In genomic region chr18:66316708-66317107, GRCh38 we compare ENCODE assay signal across 1 cellular context.
TF ChIP-seq lines count a peak whose summit lies in the region.

No MANE protein-coding gene starts in this region.

TF ChIP-seq in H1, 55 proteins besides CTCF, POLR2A, EP300 and RAD21 (continued from another document):
- TF ChIP-seq HDAC6 (IDR thresholded peaks at IDR 0.05; ENCODE audit: low read depth, low read length), result no peak
- no peak for TF ChIP-seq FOSL1 (IDR thresholded peaks at IDR 0.05; ENCODE audit: insufficient read depth, low read depth, low read length)
- TF ChIP-seq TAF1 (IDR thresholded peaks at IDR 0.05; ENCODE audit: low read depth, low read length), result no peak
